Comparison of ENCODE assay signal across 18 cellular contexts in the genomic region with DNA sequence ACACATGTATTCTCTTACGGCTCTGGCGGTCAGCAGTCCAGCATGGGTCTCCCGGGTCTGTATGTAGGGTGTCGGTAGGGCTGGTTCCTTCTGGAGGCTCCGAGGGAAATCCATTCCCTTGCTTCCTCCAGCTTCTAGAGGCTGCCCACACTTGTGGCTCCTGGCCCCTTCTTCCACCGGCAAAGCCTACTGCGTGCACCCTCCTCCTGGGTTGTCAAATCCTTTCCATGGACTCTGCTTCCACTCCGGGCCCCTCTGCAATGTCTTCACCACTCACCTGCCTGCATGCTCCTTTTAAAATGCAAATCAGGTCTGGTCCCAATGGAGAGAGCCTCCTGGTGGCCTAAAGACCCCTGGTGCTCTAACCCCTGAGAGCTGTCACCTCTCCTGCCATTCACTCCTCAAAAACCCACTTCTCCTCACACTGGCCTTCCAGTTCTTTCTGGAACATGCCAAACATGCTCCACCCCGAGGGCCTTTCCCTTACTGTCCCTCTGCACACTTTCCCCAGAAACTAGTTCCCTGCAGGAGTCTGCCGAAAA.
A peak's percentile ranks its signal among the peaks of the same experiment; 100 is the strongest.
DNase-seq lines count a peak whose midpoint lies in the region; ATAC-seq and TF ChIP-seq lines count a peak whose summit lies in the region.
"Had no signal": no experiment of that assay in that cellular context is flagged by ENCODE, and none has a peak within 500 bp of the region (broad histone marks: within the 10 kb centered on the region; RNA-seq: fewer than 3 reads in every experiment).

No MANE protein-coding gene starts in this region.

- DNase-seq in activated T-cell treated with anti-CD3 and anti-CD28 coated beads, Interleukin-2, amount 50 U/mL, for 24 hours, result peak; percentile 3
- DNase-seq in activated T-cell treated with anti-CD3 and anti-CD28 coated beads, Interleukin-2, amount 50 U/mL, for 4 hours, result no peak
- peak; percentile 45 for DNase-seq in coronary artery (ENCODE audit: low spot score)
- no peak for DNase-seq in neural crest cell (ENCODE audit: low read depth, low spot score)
- DNase-seq in upper lobe of right lung, result peak; percentile 23
- DNase-seq in superior temporal gyrus (ENCODE audit: extremely low spot score), result no peak
- DNase-seq in osteoblast (ENCODE audit: insufficient read length, low spot score, missing footprints), result no peak
- DNase-seq in mesendoderm, result no peak
- DNase-seq: DMS79 treated with DMSO at 0.1 percent for 48 hours, KG1, NCI-H187, NCI-H2107, NCI-H510A, NCI-H82, OCI-M1, SIG-M5 had no signal

- peaks cover 14% of the 10 kb centered on the region for H3K27me3 Mint-ChIP-seq in activated T-cell treated with anti-CD3 and anti-CD28 coated beads, Interleukin-2, amount 50 U/mL, for 24 hours
- peaks cover 2% of the 10 kb centered on the region for H3K27me3 Mint-ChIP-seq in activated T-cell treated with anti-CD3 and anti-CD28 coated beads, Interleukin-2, amount 50 U/mL, for 4 hours (ENCODE audit: low read depth)
- peaks cover 6% of the 10 kb centered on the region for H3K27me3 Mint-ChIP-seq in neural crest cell (ENCODE audit: low read depth)

- H2BK5ac ChIP-seq in mesendoderm (ENCODE audit: low read length), result no peak overlapping the region

- H3K27ac ChIP-seq in coronary artery, result no peak overlapping the region
- H3K27ac ChIP-seq in upper lobe of right lung, result no peak overlapping the region
- H3K27ac ChIP-seq in osteoblast (ENCODE audit: low read depth, low read length), result no peak overlapping the region
- no peak overlapping the region for H3K27ac ChIP-seq in mesendoderm (ENCODE audit: low read depth, low read length)
- H3K27ac ChIP-seq: 22Rv1 had no signal

- no peak overlapping the region for H3K4me2 ChIP-seq in osteoblast (ENCODE audit: insufficient read depth, low read length)
- H3K4me2 ChIP-seq in mesendoderm (ENCODE audit: low read length), result no peak overlapping the region

- no peak for ATAC-seq in activated T-cell treated with anti-CD3 and anti-CD28 coated beads, Interleukin-2, amount 50 U/mL, for 4 hours
- ATAC-seq in upper lobe of right lung, result no peak

- no peak overlapping the region for H3K4me3 Mint-ChIP-seq in activated T-cell treated with anti-CD3 and anti-CD28 coated beads, Interleukin-2, amount 50 U/mL, for 24 hours
- H3K4me3 Mint-ChIP-seq in activated T-cell treated with anti-CD3 and anti-CD28 coated beads, Interleukin-2, amount 50 U/mL, for 4 hours, result no peak overlapping the region
- H3K4me3 Mint-ChIP-seq in neural crest cell, result no peak overlapping the region

- H3K56ac ChIP-seq in mesendoderm (ENCODE audit: low read length), result no peak overlapping the region

- no peak overlapping the region for H3K9ac ChIP-seq in mesendoderm (ENCODE audit: low read length)

- H3K36me3 ChIP-seq in upper lobe of right lung, result no peaks in the 10 kb centered on the region
- H3K36me3 ChIP-seq in osteoblast (ENCODE audit: insufficient read depth, low read length), result no peaks in the 10 kb centered on the region
- no peaks in the 10 kb centered on the region for H3K36me3 ChIP-seq in mesendoderm (ENCODE audit: control insufficient read depth, insufficient read depth, low read length)
- H3K36me3 ChIP-seq: HAP-1 had no signal

- intact Hi-C loops in upper lobe of right lung (cut with DNase I), result no loop called here

- no peaks in the 10 kb centered on the region for H3K79me2 ChIP-seq in osteoblast (ENCODE audit: insufficient read depth, low read length)
- no peaks in the 10 kb centered on the region for H3K79me2 ChIP-seq in mesendoderm (ENCODE audit: control insufficient read depth, insufficient read depth, low read length)

- H2AK5ac ChIP-seq in mesendoderm (ENCODE audit: low read length), result no peak overlapping the region

- H2AFZ ChIP-seq in osteoblast (ENCODE audit: low read length), result no peak overlapping the region

- H3K18ac ChIP-seq in mesendoderm (ENCODE audit: low read length), result no peak overlapping the region

- no peaks in the 10 kb centered on the region for H3K9me3 Mint-ChIP-seq in activated T-cell treated with anti-CD3 and anti-CD28 coated beads, Interleukin-2, amount 50 U/mL, for 24 hours
- H3K9me3 Mint-ChIP-seq in activated T-cell treated with anti-CD3 and anti-CD28 coated beads, Interleukin-2, amount 50 U/mL, for 4 hours, result no peaks in the 10 kb centered on the region
- no peaks in the 10 kb centered on the region for H3K9me3 Mint-ChIP-seq in neural crest cell

- no peaks in the 10 kb centered on the region for H3K4me1 Mint-ChIP-seq in activated T-cell treated with anti-CD3 and anti-CD28 coated beads, Interleukin-2, amount 50 U/mL, for 24 hours (ENCODE audit: low read depth)
- no peaks in the 10 kb centered on the region for H3K4me1 Mint-ChIP-seq in activated T-cell treated with anti-CD3 and anti-CD28 coated beads, Interleukin-2, amount 50 U/mL, for 4 hours (ENCODE audit: low read depth)
- H3K4me1 Mint-ChIP-seq in neural crest cell, result peaks cover 7% of the 10 kb centered on the region

- no peaks in the 10 kb centered on the region for H3K4me1 ChIP-seq in upper lobe of right lung
- peaks cover 3% of the 10 kb centered on the region for H3K4me1 ChIP-seq in osteoblast (ENCODE audit: insufficient read depth, low read length)
- H3K4me1 ChIP-seq in mesendoderm (ENCODE audit: control insufficient read depth, low read depth, low read length), result peaks cover 2% of the 10 kb centered on the region
- H3K4me1 ChIP-seq: HAP-1 had no signal

- no peaks in the 10 kb centered on the region for H3K36me3 Mint-ChIP-seq in activated T-cell treated with anti-CD3 and anti-CD28 coated beads, Interleukin-2, amount 50 U/mL, for 24 hours (ENCODE audit: low read depth)
- no peaks in the 10 kb centered on the region for H3K36me3 Mint-ChIP-seq in activated T-cell treated with anti-CD3 and anti-CD28 coated beads, Interleukin-2, amount 50 U/mL, for 4 hours (ENCODE audit: insufficient read depth)
- H3K36me3 Mint-ChIP-seq in neural crest cell (ENCODE audit: low read depth), result no peaks in the 10 kb centered on the region

- no peaks in the 10 kb centered on the region for H4K20me1 ChIP-seq in osteoblast (ENCODE audit: insufficient read depth, low read length)

- H2BK15ac ChIP-seq in mesendoderm (replicated peaks; ENCODE audit: low read depth), result no peak overlapping the region

- H3K4me3 ChIP-seq in coronary artery (no peak overlapping the region), upper lobe of right lung (no peak overlapping the region), osteoblast (ENCODE audit: insufficient read depth, low read length) (no peak overlapping the region), mesendoderm (ENCODE audit: low read length) (no peak overlapping the region)
- H3K4me3 ChIP-seq: HAP-1 had no signal

- no peak overlapping the region for H4K5ac ChIP-seq in mesendoderm (ENCODE audit: low read length)

- H3K27me3 ChIP-seq in upper lobe of right lung (no peaks in the 10 kb centered on the region), osteoblast (ENCODE audit: insufficient read depth, low read length) (peaks cover 37% of the 10 kb centered on the region), mesendoderm (ENCODE audit: insufficient read depth, low read length, poor library complexity) (no peaks in the 10 kb centered on the region)

- H4K8ac ChIP-seq in mesendoderm (ENCODE audit: low read depth, low read length), result no peak overlapping the region

- WGBS in mesendoderm (ENCODE audit: extremely low coverage, insufficient coverage, low lambda C conversion rate), result no CpG with 5 or more reads among the region's 10 CpGs

- H3K23ac ChIP-seq in mesendoderm (ENCODE audit: low read length), result no peak overlapping the region

- no peak overlapping the region for H2BK120ac ChIP-seq in mesendoderm (ENCODE audit: low read depth, low read length)

- H3K4ac ChIP-seq in mesendoderm (ENCODE audit: low read depth, low read length), result no peak overlapping the region

- no peak for TF ChIP-seq CTCF in coronary artery (IDR thresholded peaks at IDR 0.05)
- TF ChIP-seq CTCF in neural crest cell (conservative IDR thresholded peaks at IDR 0.05), result no peak
- TF ChIP-seq CTCF in upper lobe of right lung (IDR thresholded peaks at IDR 0.05), result no peak
- no peak for TF ChIP-seq CTCF in osteoblast (IDR thresholded peaks at IDR 0.05; ENCODE audit: extremely low read depth, low read depth, low read length)

- no peaks in the 10 kb centered on the region for H3K79me1 ChIP-seq in mesendoderm (ENCODE audit: low read length)

- no peak overlapping the region for H3K27ac Mint-ChIP-seq in activated T-cell treated with anti-CD3 and anti-CD28 coated beads, Interleukin-2, amount 50 U/mL, for 24 hours
- peak overlapping the region; percentile 94 for H3K27ac Mint-ChIP-seq in neural crest cell (ENCODE audit: unreplicated experiment)

- H3K9me3 ChIP-seq in upper lobe of right lung (no peaks in the 10 kb centered on the region), osteoblast (ENCODE audit: low read depth, low read length) (no peaks in the 10 kb centered on the region)
- H3K9me3 ChIP-seq: HAP-1 had no signal

Comparison
In these comparisons a context has a peak if more than half of its experiments do, and no peak if none do; other contexts are left out.
1. DNase-seq: peak in activated T-cell treated with anti-CD3 and anti-CD28 coated beads, Interleukin-2, amount 50 U/mL, for 24 hours (single experiment), coronary artery (single experiment) and upper lobe of right lung (single experiment); none in activated T-cell treated with anti-CD3 and anti-CD28 coated beads, Interleukin-2, amount 50 U/mL, for 4 hours (single experiment), neural crest cell (single experiment), superior temporal gyrus (single experiment), osteoblast (single experiment) and mesendoderm (single experiment).